Comparison of ENCODE assay signal across 1 cellular context in the genomic region with DNA sequence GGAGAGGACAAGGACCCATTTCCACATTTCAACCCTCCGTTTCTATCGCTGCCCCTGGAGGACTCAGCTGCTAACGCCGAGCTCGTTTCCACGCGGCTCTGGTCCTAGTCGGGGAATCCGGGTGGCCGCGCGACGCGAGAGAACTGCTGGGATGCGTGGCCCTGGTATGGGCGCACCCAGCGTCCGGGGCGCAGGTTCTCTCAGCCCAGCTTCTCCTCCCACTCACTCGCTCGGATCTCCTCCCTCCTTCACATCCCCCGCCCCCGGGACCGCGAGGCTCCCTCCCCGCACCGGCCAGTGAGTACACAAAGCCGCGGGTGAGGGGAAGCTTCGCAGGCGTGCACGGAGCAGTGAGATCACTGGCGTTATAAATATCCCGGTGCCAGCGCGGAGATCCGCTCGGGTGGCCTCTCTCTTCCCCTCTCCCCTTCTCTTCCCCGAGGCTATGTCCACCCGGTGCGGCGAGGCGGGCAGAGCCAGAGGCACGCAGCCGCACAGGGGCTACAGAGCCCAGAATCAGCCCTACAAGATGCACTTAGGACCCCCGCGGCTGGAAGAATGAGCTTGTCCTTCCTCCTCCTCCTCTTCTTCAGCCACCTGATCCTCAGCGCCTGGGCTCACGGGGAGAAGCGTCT.
TF ChIP-seq lines count a peak whose summit lies in the region.

A gene with protein sequence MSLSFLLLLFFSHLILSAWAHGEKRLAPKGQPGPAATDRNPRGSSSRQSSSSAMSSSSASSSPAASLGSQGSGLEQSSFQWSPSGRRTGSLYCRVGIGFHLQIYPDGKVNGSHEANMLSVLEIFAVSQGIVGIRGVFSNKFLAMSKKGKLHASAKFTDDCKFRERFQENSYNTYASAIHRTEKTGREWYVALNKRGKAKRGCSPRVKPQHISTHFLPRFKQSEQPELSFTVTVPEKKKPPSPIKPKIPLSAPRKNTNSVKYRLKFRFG (plus strand): TSS at position 398 of the 635 bp plus-strand sequence. CDS start 161 bp downstream, at position 559.

TF ChIP-seq in K562, 482 proteins besides CTCF, POLR2A, EP300 and RAD21 (continued from another document and continues in another):
- TF ChIP-seq, protein P1, sequence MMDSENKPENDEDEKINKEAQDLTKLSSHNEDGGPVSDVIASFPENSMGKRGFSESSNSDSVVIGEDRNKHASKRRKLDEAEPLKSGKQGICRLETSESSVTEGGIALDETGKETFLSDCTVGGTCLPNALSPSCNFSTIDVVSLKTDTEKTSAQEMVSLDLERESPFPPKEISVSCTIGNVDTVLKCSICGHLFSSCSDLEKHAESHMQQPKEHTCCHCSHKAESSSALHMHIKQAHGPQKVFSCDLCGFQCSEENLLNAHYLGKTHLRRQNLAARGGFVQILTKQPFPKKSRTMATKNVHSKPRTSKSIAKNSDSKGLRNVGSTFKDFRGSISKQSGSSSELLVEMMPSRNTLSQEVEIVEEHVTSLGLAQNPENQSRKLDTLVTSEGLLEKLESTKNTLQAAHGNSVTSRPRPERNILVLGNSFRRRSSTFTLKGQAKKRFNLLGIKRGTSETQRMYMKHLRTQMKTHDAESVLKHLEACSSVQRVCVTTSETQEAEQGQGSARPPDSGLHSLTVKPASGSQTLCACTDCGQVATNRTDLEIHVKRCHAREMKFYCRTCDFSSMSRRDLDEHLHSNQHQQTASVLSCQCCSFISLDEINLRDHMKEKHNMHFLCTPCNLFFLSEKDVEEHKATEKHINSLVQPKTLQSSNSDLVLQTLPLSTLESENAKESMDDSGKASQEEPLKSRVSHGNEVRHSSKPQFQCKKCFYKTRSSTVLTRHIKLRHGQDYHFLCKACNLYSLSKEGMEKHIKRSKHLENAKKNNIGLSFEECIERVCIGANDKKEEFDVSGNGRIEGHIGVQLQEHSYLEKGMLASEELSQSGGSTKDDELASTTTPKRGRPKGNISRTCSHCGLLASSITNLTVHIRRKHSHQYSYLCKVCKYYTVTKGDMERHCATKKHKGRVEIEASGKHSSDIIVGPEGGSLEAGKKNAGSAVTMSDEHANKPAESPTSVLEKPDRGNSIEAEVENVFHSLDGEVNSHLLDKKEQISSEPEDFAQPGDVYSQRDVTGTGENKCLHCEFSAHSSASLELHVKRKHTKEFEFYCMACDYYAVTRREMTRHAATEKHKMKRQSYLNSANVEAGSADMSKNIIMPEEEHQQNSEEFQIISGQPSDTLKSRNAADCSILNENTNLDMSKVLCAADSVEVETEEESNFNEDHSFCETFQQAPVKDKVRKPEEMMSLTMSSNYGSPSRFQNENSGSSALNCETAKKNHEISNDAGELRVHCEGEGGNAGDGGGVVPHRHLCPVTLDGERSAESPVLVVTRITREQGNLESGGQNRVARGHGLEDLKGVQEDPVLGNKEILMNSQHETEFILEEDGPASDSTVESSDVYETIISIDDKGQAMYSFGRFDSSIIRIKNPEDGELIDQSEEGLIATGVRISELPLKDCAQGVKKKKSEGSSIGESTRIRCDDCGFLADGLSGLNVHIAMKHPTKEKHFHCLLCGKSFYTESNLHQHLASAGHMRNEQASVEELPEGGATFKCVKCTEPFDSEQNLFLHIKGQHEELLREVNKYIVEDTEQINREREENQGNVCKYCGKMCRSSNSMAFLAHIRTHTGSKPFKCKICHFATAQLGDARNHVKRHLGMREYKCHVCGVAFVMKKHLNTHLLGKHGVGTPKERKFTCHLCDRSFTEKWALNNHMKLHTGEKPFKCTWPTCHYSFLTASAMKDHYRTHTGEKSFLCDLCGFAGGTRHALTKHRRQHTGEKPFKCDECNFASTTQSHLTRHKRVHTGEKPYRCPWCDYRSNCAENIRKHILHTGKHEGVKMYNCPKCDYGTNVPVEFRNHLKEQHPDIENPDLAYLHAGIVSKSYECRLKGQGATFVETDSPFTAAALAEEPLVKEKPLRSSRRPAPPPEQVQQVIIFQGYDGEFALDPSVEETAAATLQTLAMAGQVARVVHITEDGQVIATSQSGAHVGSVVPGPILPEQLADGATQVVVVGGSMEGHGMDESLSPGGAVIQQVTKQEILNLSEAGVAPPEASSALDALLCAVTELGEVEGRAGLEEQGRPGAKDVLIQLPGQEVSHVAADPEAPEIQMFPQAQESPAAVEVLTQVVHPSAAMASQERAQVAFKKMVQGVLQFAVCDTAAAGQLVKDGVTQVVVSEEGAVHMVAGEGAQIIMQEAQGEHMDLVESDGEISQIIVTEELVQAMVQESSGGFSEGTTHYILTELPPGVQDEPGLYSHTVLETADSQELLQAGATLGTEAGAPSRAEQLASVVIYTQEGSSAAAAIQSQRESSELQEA (IDR thresholded peaks at IDR 0.05; ENCODE audit: low read depth): no peak
- TF ChIP-seq SMARCB1 (IDR thresholded peaks at IDR 0.05; ENCODE audit: insufficient read length, low read depth) (no peak), STAT5B (CRISPR knock-in tag; IDR thresholded peaks at IDR 0.05) (no peak), DIDO1 (tag; IDR thresholded peaks at IDR 0.05; ENCODE audit: low read depth) (no peak), ZNF696 (CRISPR knock-in tag; conservative IDR thresholded peaks at IDR 0.05) (no peak), MCM7 (IDR thresholded peaks at IDR 0.05) (no peak), POLR2AphosphoS5 (IDR thresholded peaks at IDR 0.05; ENCODE audit: control insufficient read depth, insufficient read depth, low read depth, low read length) (peak; percentile 43; the same call in 1 of the 2 replicates), MTA2 (IDR thresholded peaks at IDR 0.05; ENCODE audit: low read depth) (no peak), YY1 (IDR thresholded peaks at IDR 0.05; ENCODE audit: borderline replicate concordance in 1 of 3, control insufficient read depth in 1 of 3, extremely low read depth in 1 of 3, insufficient read depth in 3 of 3, insufficient read length in 1 of 3, insufficient replicate concordance in 2 of 3, low read depth in 1 of 3, low read length in 2 of 3) (peak in 1 of 3 experiments; percentile 63), SRSF7 (optimal IDR thresholded peaks at IDR 0.05; ENCODE audit: low read depth, low read length) (no peak), PML (IDR thresholded peaks at IDR 0.05; ENCODE audit: low read length) (peak; percentile 40; the same call in 1 of the 2 replicates), ZBTB7A (IDR thresholded peaks at IDR 0.05; ENCODE audit: borderline replicate concordance, control insufficient read depth, low read depth, low read length) (no peak; the same call in 1 of the 2 replicates), ZNF431 (CRISPR knock-in tag; IDR thresholded peaks at IDR 0.05) (no peak)
- TF ChIP-seq, protein P2, sequence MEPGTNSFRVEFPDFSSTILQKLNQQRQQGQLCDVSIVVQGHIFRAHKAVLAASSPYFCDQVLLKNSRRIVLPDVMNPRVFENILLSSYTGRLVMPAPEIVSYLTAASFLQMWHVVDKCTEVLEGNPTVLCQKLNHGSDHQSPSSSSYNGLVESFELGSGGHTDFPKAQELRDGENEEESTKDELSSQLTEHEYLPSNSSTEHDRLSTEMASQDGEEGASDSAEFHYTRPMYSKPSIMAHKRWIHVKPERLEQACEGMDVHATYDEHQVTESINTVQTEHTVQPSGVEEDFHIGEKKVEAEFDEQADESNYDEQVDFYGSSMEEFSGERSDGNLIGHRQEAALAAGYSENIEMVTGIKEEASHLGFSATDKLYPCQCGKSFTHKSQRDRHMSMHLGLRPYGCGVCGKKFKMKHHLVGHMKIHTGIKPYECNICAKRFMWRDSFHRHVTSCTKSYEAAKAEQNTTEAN (CRISPR knock-in tag; IDR thresholded peaks at IDR 0.05): 0 out of 2 replicates have a peak, but pooled peaks have one; percentile 12
- TF ChIP-seq, protein P3, sequence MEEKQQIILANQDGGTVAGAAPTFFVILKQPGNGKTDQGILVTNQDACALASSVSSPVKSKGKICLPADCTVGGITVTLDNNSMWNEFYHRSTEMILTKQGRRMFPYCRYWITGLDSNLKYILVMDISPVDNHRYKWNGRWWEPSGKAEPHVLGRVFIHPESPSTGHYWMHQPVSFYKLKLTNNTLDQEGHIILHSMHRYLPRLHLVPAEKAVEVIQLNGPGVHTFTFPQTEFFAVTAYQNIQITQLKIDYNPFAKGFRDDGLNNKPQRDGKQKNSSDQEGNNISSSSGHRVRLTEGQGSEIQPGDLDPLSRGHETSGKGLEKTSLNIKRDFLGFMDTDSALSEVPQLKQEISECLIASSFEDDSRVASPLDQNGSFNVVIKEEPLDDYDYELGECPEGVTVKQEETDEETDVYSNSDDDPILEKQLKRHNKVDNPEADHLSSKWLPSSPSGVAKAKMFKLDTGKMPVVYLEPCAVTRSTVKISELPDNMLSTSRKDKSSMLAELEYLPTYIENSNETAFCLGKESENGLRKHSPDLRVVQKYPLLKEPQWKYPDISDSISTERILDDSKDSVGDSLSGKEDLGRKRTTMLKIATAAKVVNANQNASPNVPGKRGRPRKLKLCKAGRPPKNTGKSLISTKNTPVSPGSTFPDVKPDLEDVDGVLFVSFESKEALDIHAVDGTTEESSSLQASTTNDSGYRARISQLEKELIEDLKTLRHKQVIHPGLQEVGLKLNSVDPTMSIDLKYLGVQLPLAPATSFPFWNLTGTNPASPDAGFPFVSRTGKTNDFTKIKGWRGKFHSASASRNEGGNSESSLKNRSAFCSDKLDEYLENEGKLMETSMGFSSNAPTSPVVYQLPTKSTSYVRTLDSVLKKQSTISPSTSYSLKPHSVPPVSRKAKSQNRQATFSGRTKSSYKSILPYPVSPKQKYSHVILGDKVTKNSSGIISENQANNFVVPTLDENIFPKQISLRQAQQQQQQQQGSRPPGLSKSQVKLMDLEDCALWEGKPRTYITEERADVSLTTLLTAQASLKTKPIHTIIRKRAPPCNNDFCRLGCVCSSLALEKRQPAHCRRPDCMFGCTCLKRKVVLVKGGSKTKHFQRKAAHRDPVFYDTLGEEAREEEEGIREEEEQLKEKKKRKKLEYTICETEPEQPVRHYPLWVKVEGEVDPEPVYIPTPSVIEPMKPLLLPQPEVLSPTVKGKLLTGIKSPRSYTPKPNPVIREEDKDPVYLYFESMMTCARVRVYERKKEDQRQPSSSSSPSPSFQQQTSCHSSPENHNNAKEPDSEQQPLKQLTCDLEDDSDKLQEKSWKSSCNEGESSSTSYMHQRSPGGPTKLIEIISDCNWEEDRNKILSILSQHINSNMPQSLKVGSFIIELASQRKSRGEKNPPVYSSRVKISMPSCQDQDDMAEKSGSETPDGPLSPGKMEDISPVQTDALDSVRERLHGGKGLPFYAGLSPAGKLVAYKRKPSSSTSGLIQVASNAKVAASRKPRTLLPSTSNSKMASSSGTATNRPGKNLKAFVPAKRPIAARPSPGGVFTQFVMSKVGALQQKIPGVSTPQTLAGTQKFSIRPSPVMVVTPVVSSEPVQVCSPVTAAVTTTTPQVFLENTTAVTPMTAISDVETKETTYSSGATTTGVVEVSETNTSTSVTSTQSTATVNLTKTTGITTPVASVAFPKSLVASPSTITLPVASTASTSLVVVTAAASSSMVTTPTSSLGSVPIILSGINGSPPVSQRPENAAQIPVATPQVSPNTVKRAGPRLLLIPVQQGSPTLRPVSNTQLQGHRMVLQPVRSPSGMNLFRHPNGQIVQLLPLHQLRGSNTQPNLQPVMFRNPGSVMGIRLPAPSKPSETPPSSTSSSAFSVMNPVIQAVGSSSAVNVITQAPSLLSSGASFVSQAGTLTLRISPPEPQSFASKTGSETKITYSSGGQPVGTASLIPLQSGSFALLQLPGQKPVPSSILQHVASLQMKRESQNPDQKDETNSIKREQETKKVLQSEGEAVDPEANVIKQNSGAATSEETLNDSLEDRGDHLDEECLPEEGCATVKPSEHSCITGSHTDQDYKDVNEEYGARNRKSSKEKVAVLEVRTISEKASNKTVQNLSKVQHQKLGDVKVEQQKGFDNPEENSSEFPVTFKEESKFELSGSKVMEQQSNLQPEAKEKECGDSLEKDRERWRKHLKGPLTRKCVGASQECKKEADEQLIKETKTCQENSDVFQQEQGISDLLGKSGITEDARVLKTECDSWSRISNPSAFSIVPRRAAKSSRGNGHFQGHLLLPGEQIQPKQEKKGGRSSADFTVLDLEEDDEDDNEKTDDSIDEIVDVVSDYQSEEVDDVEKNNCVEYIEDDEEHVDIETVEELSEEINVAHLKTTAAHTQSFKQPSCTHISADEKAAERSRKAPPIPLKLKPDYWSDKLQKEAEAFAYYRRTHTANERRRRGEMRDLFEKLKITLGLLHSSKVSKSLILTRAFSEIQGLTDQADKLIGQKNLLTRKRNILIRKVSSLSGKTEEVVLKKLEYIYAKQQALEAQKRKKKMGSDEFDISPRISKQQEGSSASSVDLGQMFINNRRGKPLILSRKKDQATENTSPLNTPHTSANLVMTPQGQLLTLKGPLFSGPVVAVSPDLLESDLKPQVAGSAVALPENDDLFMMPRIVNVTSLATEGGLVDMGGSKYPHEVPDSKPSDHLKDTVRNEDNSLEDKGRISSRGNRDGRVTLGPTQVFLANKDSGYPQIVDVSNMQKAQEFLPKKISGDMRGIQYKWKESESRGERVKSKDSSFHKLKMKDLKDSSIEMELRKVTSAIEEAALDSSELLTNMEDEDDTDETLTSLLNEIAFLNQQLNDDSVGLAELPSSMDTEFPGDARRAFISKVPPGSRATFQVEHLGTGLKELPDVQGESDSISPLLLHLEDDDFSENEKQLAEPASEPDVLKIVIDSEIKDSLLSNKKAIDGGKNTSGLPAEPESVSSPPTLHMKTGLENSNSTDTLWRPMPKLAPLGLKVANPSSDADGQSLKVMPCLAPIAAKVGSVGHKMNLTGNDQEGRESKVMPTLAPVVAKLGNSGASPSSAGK (IDR thresholded peaks at IDR 0.05): peak; percentile 68; the same call in 1 of the 2 replicates
- TF ChIP-seq, protein P4, sequence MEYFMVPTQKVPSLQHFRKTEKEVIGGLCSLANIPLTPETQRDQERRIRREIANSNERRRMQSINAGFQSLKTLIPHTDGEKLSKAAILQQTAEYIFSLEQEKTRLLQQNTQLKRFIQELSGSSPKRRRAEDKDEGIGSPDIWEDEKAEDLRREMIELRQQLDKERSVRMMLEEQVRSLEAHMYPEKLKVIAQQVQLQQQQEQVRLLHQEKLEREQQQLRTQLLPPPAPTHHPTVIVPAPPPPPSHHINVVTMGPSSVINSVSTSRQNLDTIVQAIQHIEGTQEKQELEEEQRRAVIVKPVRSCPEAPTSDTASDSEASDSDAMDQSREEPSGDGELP (CRISPR knock-in tag; IDR thresholded peaks at IDR 0.05; ENCODE audit: borderline replicate concordance): peak; percentile 10; the same call in 1 of the 2 replicates
- TF ChIP-seq, protein P5, sequence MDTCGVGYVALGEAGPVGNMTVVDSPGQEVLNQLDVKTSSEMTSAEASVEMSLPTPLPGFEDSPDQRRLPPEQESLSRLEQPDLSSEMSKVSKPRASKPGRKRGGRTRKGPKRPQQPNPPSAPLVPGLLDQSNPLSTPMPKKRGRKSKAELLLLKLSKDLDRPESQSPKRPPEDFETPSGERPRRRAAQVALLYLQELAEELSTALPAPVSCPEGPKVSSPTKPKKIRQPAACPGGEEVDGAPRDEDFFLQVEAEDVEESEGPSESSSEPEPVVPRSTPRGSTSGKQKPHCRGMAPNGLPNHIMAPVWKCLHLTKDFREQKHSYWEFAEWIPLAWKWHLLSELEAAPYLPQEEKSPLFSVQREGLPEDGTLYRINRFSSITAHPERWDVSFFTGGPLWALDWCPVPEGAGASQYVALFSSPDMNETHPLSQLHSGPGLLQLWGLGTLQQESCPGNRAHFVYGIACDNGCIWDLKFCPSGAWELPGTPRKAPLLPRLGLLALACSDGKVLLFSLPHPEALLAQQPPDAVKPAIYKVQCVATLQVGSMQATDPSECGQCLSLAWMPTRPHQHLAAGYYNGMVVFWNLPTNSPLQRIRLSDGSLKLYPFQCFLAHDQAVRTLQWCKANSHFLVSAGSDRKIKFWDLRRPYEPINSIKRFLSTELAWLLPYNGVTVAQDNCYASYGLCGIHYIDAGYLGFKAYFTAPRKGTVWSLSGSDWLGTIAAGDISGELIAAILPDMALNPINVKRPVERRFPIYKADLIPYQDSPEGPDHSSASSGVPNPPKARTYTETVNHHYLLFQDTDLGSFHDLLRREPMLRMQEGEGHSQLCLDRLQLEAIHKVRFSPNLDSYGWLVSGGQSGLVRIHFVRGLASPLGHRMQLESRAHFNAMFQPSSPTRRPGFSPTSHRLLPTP (IDR thresholded peaks at IDR 0.05; ENCODE audit: borderline replicate concordance, extremely low read depth, insufficient read length): no peak
